8 cellular contexts compared by ENCODE assay signal in genomic region chr19:43784251-43784980, GRCh38. TPM values are rescaled to one million over a fixed set of nuclear protein-coding genes. Genes with fewer than 3 reads are reported as not detected.
DNase-seq lines count a peak whose midpoint lies in the region; ATAC-seq and TF ChIP-seq lines count a peak whose summit lies in the region.

No MANE protein-coding gene starts in this region.

- H3K9me3 ChIP-seq in AG04450 (ENCODE audit: control insufficient read depth, insufficient read depth, low read length) (no peaks in the 10 kb centered on the region; the same call in 1 of the 2 replicates), psoas muscle (no peaks in the 10 kb centered on the region), testis (no peaks in the 10 kb centered on the region)

- CTCF ChIA-PET in AG04450 (lab: Charles Lee): interaction anchor here (0.8 to 1.9 kb wide), 8 partner anchors 9 to 245 kb away, joined by 3 to 21 read pairs (median 4); no protein-coding TSS in a partner anchor

- no peaks in the 10 kb centered on the region for H3K27me3 Mint-ChIP-seq in dendritic cell treated with granulocyte-macrophage colony-stimulating factor and Interleukin-4, amounts not matched to agents 40 ng/mL and 50 ng/mL, for 4 days

- POLR2A ChIA-PET in AG04450 (lab: Yijun Ruan, JAX): interaction anchor here (1.0 kb wide), 2 partner anchors 39 to 116 kb away, joined by 3 to 4 read pairs; no protein-coding TSS in a partner anchor

- no peak overlapping the region for H3K4me3 ChIP-seq in AG04450 (ENCODE audit: low read depth, low read length)
- H3K4me3 ChIP-seq in psoas muscle: no peak overlapping the region
- H3K4me3 ChIP-seq in testis: no peak overlapping the region

- H3K4me1 Mint-ChIP-seq in dendritic cell treated with granulocyte-macrophage colony-stimulating factor and Interleukin-4, amounts not matched to agents 40 ng/mL and 50 ng/mL, for 4 days (ENCODE audit: low read depth): peaks cover 53% of the 10 kb centered on the region

- peak; percentile 34 to 51 (median 46) for ATAC-seq in psoas muscle
- no peak for ATAC-seq in HG03025 (IDR thresholded peaks at IDR 0.05; ENCODE audit: low FRiP score, unreplicated experiment)

- no peaks in the 10 kb centered on the region for H3K4me1 ChIP-seq in psoas muscle
- no peaks in the 10 kb centered on the region for H3K4me1 ChIP-seq in testis

- no peaks in the 10 kb centered on the region for H3K36me3 Mint-ChIP-seq in dendritic cell treated with granulocyte-macrophage colony-stimulating factor and Interleukin-4, amounts not matched to agents 40 ng/mL and 50 ng/mL, for 4 days (ENCODE audit: low read depth)

- H3K36me3 ChIP-seq in psoas muscle (ENCODE audit: insufficient read depth in 1 of 2, low read depth in 1 of 2): no peaks in the 10 kb centered on the region
- H3K36me3 ChIP-seq in testis (ENCODE audit: low read depth, missing control alignments): no peaks in the 10 kb centered on the region

- 20 to 35% (median 30%) methylated on average over 4 of the region's 4 CpGs for WGBS in psoas muscle, 3 donors
- whole genome bisulfite sequencing in testis, 2 donors: 55 to 81% methylated on average over 4 of the region's 4 CpGs

- no peak for TF ChIP-seq POLR2A in testis (IDR thresholded peaks at IDR 0.05)

- peak overlapping the region; percentile 0 for H3K27ac Mint-ChIP-seq in dendritic cell treated with granulocyte-macrophage colony-stimulating factor and Interleukin-4, amounts not matched to agents 40 ng/mL and 50 ng/mL, for 4 days

- no peaks in the 10 kb centered on the region for H3K9me3 Mint-ChIP-seq in dendritic cell treated with granulocyte-macrophage colony-stimulating factor and Interleukin-4, amounts not matched to agents 40 ng/mL and 50 ng/mL, for 4 days

- no peak overlapping the region for H3K4me3 Mint-ChIP-seq in dendritic cell treated with granulocyte-macrophage colony-stimulating factor and Interleukin-4, amounts not matched to agents 40 ng/mL and 50 ng/mL, for 4 days

- DNase-seq in AG04450 (ENCODE audit: low read depth, low spot score): peak; percentile 55
- peak; percentile 62 for DNase-seq in HS-5 (ENCODE audit: low read depth)
- peak; percentile 21 to 42 (median 37) for DNase-seq in activated CD4-positive, CD25-positive, alpha-beta regulatory T cell (lab: John Stamatoyannopoulos, UW)
- peak in 1 of 2 donors; percentile 65 for DNase-seq in psoas muscle
- DNase-seq in NCI-H2227 treated with DMSO at 0.1 percent for 48 hours (lab: John Stamatoyannopoulos, UW): no peak
- DNase-seq in testis: no peak

- intact Hi-C loops in dendritic cell treated with granulocyte-macrophage colony-stimulating factor and Interleukin-4, amounts not matched to agents 40 ng/mL and 50 ng/mL, for 4 days (cut with micrococcal nuclease): loop anchor here (2.0 to 10.0 kb wide), 2 partner anchors 18 to 120 kb away; no protein-coding TSS in a partner anchor
- intact Hi-C loops in psoas muscle (cut with DNase I): loop anchor here in 1 of 2 donors (5.0 kb wide), 1 partner anchor 37 kb away; no protein-coding TSS in a partner anchor
- intact Hi-C loops in testis (cut with DNase I; ENCODE audit: low total_unique reads): loop anchor here (5.0 kb wide), 1 partner anchor 37 kb away; no protein-coding TSS in a partner anchor

- H3K27me3 ChIP-seq in AG04450 (ENCODE audit: control insufficient read depth, insufficient read depth, low read length): no peaks in the 10 kb centered on the region
- peaks cover 0 to 23% (median 0%) of the 10 kb centered on the region in 3 donors for H3K27me3 ChIP-seq in psoas muscle (ENCODE audit: insufficient read depth in 3 of 3, low read length in 2 of 3)
- H3K27me3 ChIP-seq in testis: no peaks in the 10 kb centered on the region

- TF ChIP-seq CTCF in AG04450 (IDR thresholded peaks at IDR 0.05; ENCODE audit: low read depth, low read length): no peak
- no peak for TF ChIP-seq CTCF in psoas muscle (IDR thresholded peaks at IDR 0.05)
- no peak for TF ChIP-seq CTCF in testis (IDR thresholded peaks at IDR 0.05)

- H3K27ac ChIP-seq in AG04450 (ENCODE audit: low read depth, low read length): peak overlapping the region; percentile 65
- H3K27ac ChIP-seq in psoas muscle: no peak overlapping the region
- no peak overlapping the region for H3K27ac ChIP-seq in testis

RNA-seq across cellular contexts. Expression of gene KCNN4, which starts 3.6 kb away (rescaled TPM):
- polyA plus RNA-seq in AG04450 (2011; rRNA removed) (0.12 and 0.32 TPM in 2 replicates), psoas muscle (under 1 TPM; 0.09 to 0.43 (median 0.21) TPM), testis (ENCODE audit: insufficient read depth, low read depth, low replicate concordance) (4.1 TPM)
- polyA minus RNA-seq in AG04450 (2011; rRNA and poly(A)+ RNA removed): 0.23 and 0.35 TPM in 2 replicates
- total RNA-seq in psoas muscle (under 1 TPM; 0.26 to 0.89 (median 0.40) TPM), testis (1 to 10 TPM; 2.3 to 4.6 TPM)

RNA-seq across cellular contexts. Expression of gene LYPD5, which starts 17.8 kb away (rescaled TPM):
- 0.66 and 0.88 TPM in 2 replicates for polyA plus RNA-seq in AG04450 (2011; rRNA removed)
- polyA minus RNA-seq in AG04450 (2011; rRNA and poly(A)+ RNA removed): 0.43 and 0.97 TPM in 2 replicates
- under 1 TPM; 0.23 to 0.79 (median 0.58) TPM for total RNA-seq in psoas muscle
- polyA plus RNA-seq in psoas muscle: under 1 TPM; 0.22 to 0.27 (median 0.26) TPM
- 10 to 100 TPM in 1 of 2 donors, 1 to 10 TPM in 1; 4.9 to 14.7 TPM for total RNA-seq in testis
- polyA plus RNA-seq in testis (ENCODE audit: insufficient read depth, low read depth, low replicate concordance): 12.6 TPM

RNA-seq across cellular contexts. Expression of gene SMG9, which starts 29.7 kb away (rescaled TPM):
- polyA plus RNA-seq in AG04450 (2011; rRNA removed) (9.2 and 12.1 TPM in 2 replicates), psoas muscle (10 to 100 TPM; 10.1 to 29.1 (median 13.7) TPM), testis (ENCODE audit: insufficient read depth, low read depth, low replicate concordance) (144 TPM)
- 8.3 and 8.9 TPM in 2 replicates for polyA minus RNA-seq in AG04450 (2011; rRNA and poly(A)+ RNA removed)
- total RNA-seq in psoas muscle (10 to 100 TPM; 11.6 to 27.1 (median 15.1) TPM), testis (10 to 100 TPM; 65.0 to 76.8 TPM)

RNA-seq across cellular contexts. Expression of gene ZNF283, which starts 42.7 kb away (rescaled TPM):
- polyA plus RNA-seq in AG04450 (2011; rRNA removed) (5.6 and 7.9 TPM in 2 replicates), psoas muscle (1 to 10 TPM in 2 of 3 donors, under 1 TPM in 1; 0.79 to 7.8 (median 1.0) TPM), testis (ENCODE audit: insufficient read depth, low read depth, low replicate concordance) (2.9 TPM)
- polyA minus RNA-seq in AG04450 (2011; rRNA and poly(A)+ RNA removed): 11.0 and 13.2 TPM in 2 replicates
- total RNA-seq in psoas muscle (1 to 10 TPM; 3.1 to 8.7 (median 4.6) TPM), testis (10 to 100 TPM in 1 of 2 donors, 1 to 10 TPM in 1; 6.9 to 10.7 TPM)

Comparison
In these comparisons a context has a peak if more than half of its experiments do, and no peak if none do; other contexts are left out.
1. DNase-seq: peak in AG04450 (single experiment), HS-5 (single experiment) and activated CD4-positive, CD25-positive, alpha-beta regulatory T cell (4 of 4); none in NCI-H2227 treated with DMSO at 0.1 percent for 48 hours (single experiment) and testis (single experiment).